ENCODE assay signal across 14 cellular contexts in genomic region chr1:55560246-55560645, GRCh38.
"Had no signal": no experiment of that assay in that cellular context is flagged by ENCODE, and none has a peak within 500 bp of the region (broad histone marks: within the 10 kb centered on the region; RNA-seq: fewer than 3 reads in every experiment).

No MANE protein-coding gene starts in this region.

- H3K9me3 Mint-ChIP-seq: activated naive CD8-positive, alpha-beta T cell treated with anti-CD3 and anti-CD28 coated beads for 36 hours; central memory CD8-positive, alpha-beta T cell; T-helper 2 cell treated with Interferon-gamma antibody and Interleukin-4, amounts not matched to agents 5 μg/mL and 100 μg/mL, for 36 hours had no signal

- H3K4me1 Mint-ChIP-seq: activated naive CD8-positive, alpha-beta T cell treated with anti-CD3 and anti-CD28 coated beads for 36 hours; central memory CD8-positive, alpha-beta T cell; naive B cell; stimulated activated memory B cell treated with anti-CD40 and anti-IgM and Interleukin-4, amounts not matched to agents 10 μg/mL and 1 μg/mL and 100 μg/mL, for 72 hours had no signal

- DNase-seq: activated CD4-positive, alpha-beta T cell treated with anti-CD3 and anti-CD28 coated beads, Interleukin-2, amount 50 U/mL, for 1 hour; activated naive CD8-positive, alpha-beta T cell treated with anti-CD3 and anti-CD28 coated beads for 36 hours; cortex of kidney; effector CD8-positive, alpha-beta T cell; islet precursor cell; naive B cell had no signal

- H3K27me3 Mint-ChIP-seq: activated naive CD8-positive, alpha-beta T cell treated with anti-CD3 and anti-CD28 coated beads for 36 hours; brain; central memory CD8-positive, alpha-beta T cell; naive B cell; stimulated activated memory B cell treated with anti-CD40 and anti-IgM and Interleukin-4, amounts not matched to agents 10 μg/mL and 1 μg/mL and 100 μg/mL, for 72 hours had no signal

- H3K4me3 Mint-ChIP-seq: activated naive CD8-positive, alpha-beta T cell treated with anti-CD3 and anti-CD28 coated beads for 36 hours; activated T-helper 1 cell treated with anti-CD3 and anti-CD28 coated beads, Interleukin-12 subunit alpha, Interleukin-12 subunit beta, Interleukin-2, Interleukin-4 antibody, amounts not matched to agents 30 ng/mL and 10 ng/mL and 1 ng/mL, durations not matched to agents 14 hours and 24 hours and 36 hours; brain; central memory CD8-positive, alpha-beta T cell; naive B cell; stimulated activated memory B cell treated with anti-CD40 and anti-IgM and Interleukin-4, amounts not matched to agents 10 μg/mL and 1 μg/mL and 100 μg/mL, for 72 hours; T-helper 2 cell treated with Interferon-gamma antibody and Interleukin-4, amounts not matched to agents 5 μg/mL and 100 μg/mL, for 36 hours had no signal

- H3K27ac Mint-ChIP-seq: activated naive CD8-positive, alpha-beta T cell treated with anti-CD3 and anti-CD28 coated beads for 36 hours; activated T-helper 1 cell treated with anti-CD3 and anti-CD28 coated beads, Interleukin-12 subunit alpha, Interleukin-12 subunit beta, Interleukin-2, Interleukin-4 antibody, amounts not matched to agents 30 ng/mL and 10 ng/mL and 1 ng/mL, durations not matched to agents 14 hours and 24 hours and 36 hours; stimulated activated memory B cell treated with anti-CD40 and anti-IgM and Interleukin-4, amounts not matched to agents 10 μg/mL and 1 μg/mL and 100 μg/mL, for 72 hours; T-helper 2 cell treated with Interferon-gamma antibody and Interleukin-4, amounts not matched to agents 5 μg/mL and 100 μg/mL, for 36 hours had no signal

- ATAC-seq: activated CD4-positive, CD25-positive, alpha-beta regulatory T cell treated with anti-CD3 and anti-CD28 coated beads, Interleukin-2, amount 50 U/mL, for 24 hours; gastroesophageal sphincter; left lobe of liver; stimulated activated memory B cell treated with anti-CD40 and anti-IgM and Interleukin-4, amounts not matched to agents 10 μg/mL and 1 μg/mL and 100 μg/mL, for 72 hours had no signal

- H3K36me3 Mint-ChIP-seq: activated naive CD8-positive, alpha-beta T cell treated with anti-CD3 and anti-CD28 coated beads for 36 hours; brain; naive B cell; stimulated activated memory B cell treated with anti-CD40 and anti-IgM and Interleukin-4, amounts not matched to agents 10 μg/mL and 1 μg/mL and 100 μg/mL, for 72 hours had no signal
